25 cellular contexts compared by ENCODE assay signal in genomic region chr6:96823743-96824142, GRCh38.
"Had no signal": no experiment of that assay in that cellular context is flagged by ENCODE, and none has a peak within 500 bp of the region (broad histone marks: within the 10 kb centered on the region; RNA-seq: fewer than 3 reads in every experiment).

No MANE protein-coding gene starts in this region.

- H3K4me3 ChIP-seq: coronary artery, heart right ventricle, lower lobe of right lung, ovary, psoas muscle, sigmoid colon, spleen, thoracic aorta, tibial nerve, upper lobe of left lung had no signal

- ATAC-seq: heart right ventricle; left ventricle myocardium superior; lower lobe of right lung; natural killer cell; psoas muscle; right cardiac atrium; stimulated activated naive B cell treated with anti-CD40 and anti-IgM and Interleukin-4, amounts not matched to agents 10 μg/mL and 1 μg/mL and 100 μg/mL, for 72 hours had no signal

- H3K9me3 Mint-ChIP-seq: natural killer cell; stimulated activated naive CD8-positive, alpha-beta T cell treated with anti-CD3 and anti-CD28 coated beads, Interleukin-15, Interleukin-2, amounts not matched to agents 100 ng/mL and 50 ng/mL, for 24 hours had no signal

- H3K36me3 Mint-ChIP-seq: natural killer cell had no signal

- H3K4me1 Mint-ChIP-seq: natural killer cell had no signal

- DNase-seq: dermis blood vessel endothelial cell; effector memory CD4-positive, alpha-beta T cell; erythroblast; foreskin melanocyte; glutamatergic neuron; heart right ventricle; hippocampal formation; islet precursor cell; left ventricle myocardium superior; lower lobe of right lung; natural killer cell; occipital lobe; ovary; posterior cingulate gyrus; psoas muscle; right cardiac atrium; sigmoid colon; spleen; stimulated activated CD4-positive, alpha-beta T cell treated with anti-CD3 and anti-CD28 coated beads, Interleukin-2, amount 100 ng/mL, for 48 hours; stimulated activated naive B cell treated with anti-CD40 and anti-IgM and Interleukin-4, amounts not matched to agents 10 μg/mL and 1 μg/mL and 100 μg/mL, for 72 hours; upper lobe of left lung had no signal

- H3K27ac Mint-ChIP-seq: natural killer cell; stimulated activated naive B cell treated with anti-CD40 and anti-IgM and Interleukin-4, amounts not matched to agents 10 μg/mL and 1 μg/mL and 100 μg/mL, for 72 hours; stimulated activated naive CD8-positive, alpha-beta T cell treated with anti-CD3 and anti-CD28 coated beads, Interleukin-15, Interleukin-2, amounts not matched to agents 100 ng/mL and 50 ng/mL, for 24 hours had no signal

- H3K4me3 Mint-ChIP-seq: natural killer cell; stimulated activated naive B cell treated with anti-CD40 and anti-IgM and Interleukin-4, amounts not matched to agents 10 μg/mL and 1 μg/mL and 100 μg/mL, for 72 hours; stimulated activated naive CD8-positive, alpha-beta T cell treated with anti-CD3 and anti-CD28 coated beads, Interleukin-15, Interleukin-2, amounts not matched to agents 100 ng/mL and 50 ng/mL, for 24 hours had no signal
